ENCODE assay signal across 19 cellular contexts in genomic region chr2:222179592-222179991, GRCh38.
"Had no signal": no experiment of that assay in that cellular context is flagged by ENCODE, and none has a peak within 500 bp of the region (broad histone marks: within the 10 kb centered on the region; RNA-seq: fewer than 3 reads in every experiment).

No MANE protein-coding gene starts in this region.

- H3K27me3 ChIP-seq: testis had no signal

- H3K27me3 Mint-ChIP-seq: activated CD4-positive, alpha-beta T cell treated with anti-CD3 and anti-CD28 coated beads, Interleukin-2, amount 10 ng/mL, durations not matched to agents 24 days and 14 days; activated CD8-positive, alpha-beta T cell treated with anti-CD3 and anti-CD28 coated beads for 36 hours had no signal

- H3K9me3 Mint-ChIP-seq: activated CD4-positive, alpha-beta T cell treated with anti-CD3 and anti-CD28 coated beads, Interleukin-2, amount 10 ng/mL, durations not matched to agents 24 days and 14 days; activated CD8-positive, alpha-beta T cell treated with anti-CD3 and anti-CD28 coated beads for 36 hours; activated naive CD8-positive, alpha-beta T cell treated with anti-CD3 and anti-CD28 coated beads for 36 hours; memory B cell; stimulated activated memory B cell treated with anti-CD40 and anti-IgM and Interleukin-4, amounts not matched to agents 10 μg/mL and 1 μg/mL and 100 μg/mL, for 72 hours; type B pancreatic cell had no signal

- H3K27ac Mint-ChIP-seq: activated CD4-positive, alpha-beta T cell treated with anti-CD3 and anti-CD28 coated beads, Interleukin-2, amount 10 ng/mL, durations not matched to agents 24 days and 14 days; activated CD8-positive, alpha-beta T cell treated with anti-CD3 and anti-CD28 coated beads for 36 hours; activated naive CD8-positive, alpha-beta T cell treated with anti-CD3 and anti-CD28 coated beads for 36 hours; activated T-helper 17 cell treated with anti-CD3 and anti-CD28 coated beads, Interleukin-2, amount 50 U/mL, for 72 hours; brain; memory B cell; stimulated activated memory B cell treated with anti-CD40 and anti-IgM and Interleukin-4, amounts not matched to agents 10 μg/mL and 1 μg/mL and 100 μg/mL, for 72 hours; type B pancreatic cell had no signal

- H3K4me3 ChIP-seq: spleen, testis had no signal

- H3K27ac ChIP-seq: spleen, testis had no signal

- H3K9me3 ChIP-seq: spleen, testis had no signal

- H3K36me3 Mint-ChIP-seq: activated naive CD8-positive, alpha-beta T cell treated with anti-CD3 and anti-CD28 coated beads for 36 hours; brain; memory B cell; stimulated activated memory B cell treated with anti-CD40 and anti-IgM and Interleukin-4, amounts not matched to agents 10 μg/mL and 1 μg/mL and 100 μg/mL, for 72 hours; type B pancreatic cell had no signal

- H3K4me1 Mint-ChIP-seq: activated CD4-positive, alpha-beta T cell treated with anti-CD3 and anti-CD28 coated beads, Interleukin-2, amount 10 ng/mL, durations not matched to agents 24 days and 14 days; activated naive CD8-positive, alpha-beta T cell treated with anti-CD3 and anti-CD28 coated beads for 36 hours; activated T-helper 17 cell treated with anti-CD3 and anti-CD28 coated beads, Interleukin-2, amount 50 U/mL, for 72 hours; brain; memory B cell; stimulated activated memory B cell treated with anti-CD40 and anti-IgM and Interleukin-4, amounts not matched to agents 10 μg/mL and 1 μg/mL and 100 μg/mL, for 72 hours had no signal

- H3K36me3 ChIP-seq: spleen had no signal

- ATAC-seq: activated CD8-positive, alpha-beta T cell treated with anti-CD3 and anti-CD28 coated beads for 36 hours; activated T-helper 17 cell treated with anti-CD3 and anti-CD28 coated beads, Interleukin-2, amount 50 U/mL, for 72 hours; left ventricle myocardium superior; stimulated activated memory B cell treated with anti-CD40 and anti-IgM and Interleukin-4, amounts not matched to agents 10 μg/mL and 1 μg/mL and 100 μg/mL, for 72 hours had no signal

- H3K4me3 Mint-ChIP-seq: activated CD4-positive, alpha-beta T cell treated with anti-CD3 and anti-CD28 coated beads, Interleukin-2, amount 10 ng/mL, durations not matched to agents 24 days and 14 days; activated CD8-positive, alpha-beta T cell treated with anti-CD3 and anti-CD28 coated beads for 36 hours; activated naive CD8-positive, alpha-beta T cell treated with anti-CD3 and anti-CD28 coated beads for 36 hours; activated T-helper 17 cell treated with anti-CD3 and anti-CD28 coated beads, Interleukin-2, amount 50 U/mL, for 72 hours; brain; memory B cell; stimulated activated memory B cell treated with anti-CD40 and anti-IgM and Interleukin-4, amounts not matched to agents 10 μg/mL and 1 μg/mL and 100 μg/mL, for 72 hours; type B pancreatic cell had no signal

- DNase-seq: activated CD4-positive, alpha-beta T cell treated with anti-CD3 and anti-CD28 coated beads, Interleukin-2, amount 10 ng/mL, durations not matched to agents 24 days and 14 days; activated CD4-positive, CD25-positive, alpha-beta regulatory T cell; activated CD8-positive, alpha-beta T cell treated with anti-CD3 and anti-CD28 coated beads for 36 hours; activated naive CD4-positive, alpha-beta T cell; activated naive CD8-positive, alpha-beta T cell treated with anti-CD3 and anti-CD28 coated beads for 36 hours; activated T-cell treated with anti-CD3 and anti-CD28 coated beads, Interleukin-2, amount 50 U/mL, for 1 hour; caudate nucleus; left ventricle myocardium superior; occipital lobe; posterior cingulate gyrus; retina; spleen; stimulated activated CD4-positive, alpha-beta T cell treated with anti-CD3 and anti-CD28 coated beads, Interleukin-4, amount 100 ng/mL, for 4 hours; testis had no signal

- H3K4me1 ChIP-seq: spleen, testis had no signal
